13 cellular contexts compared by ENCODE assay signal in the genomic region with DNA sequence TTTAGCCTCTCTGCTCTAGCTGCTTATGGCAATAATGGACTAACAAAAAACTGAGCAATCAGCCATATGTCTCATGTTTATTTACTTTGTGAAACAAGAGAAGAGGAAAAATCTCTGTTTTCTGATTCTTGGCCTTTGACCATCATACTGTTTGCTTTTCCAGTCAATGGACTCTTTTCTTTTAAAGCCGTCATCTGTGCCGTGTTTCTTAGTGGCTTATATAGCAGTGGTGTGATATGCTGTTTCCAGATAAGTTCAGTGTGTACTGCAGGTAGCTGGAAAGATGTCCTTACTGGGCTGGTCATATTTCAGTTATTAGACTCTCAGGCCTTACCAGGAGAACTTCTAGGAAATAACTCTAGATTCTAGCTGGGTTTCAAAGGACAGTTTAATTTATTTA. TPM values are rescaled to one million over a fixed set of nuclear protein-coding genes. Genes with fewer than 3 reads are reported as not detected.
A peak's percentile ranks its signal among the peaks of the same experiment; 100 is the strongest.
DNase-seq lines count a peak whose midpoint lies in the region; ATAC-seq and TF ChIP-seq lines count a peak whose summit lies in the region.
"Had no signal": no experiment of that assay in that cellular context is flagged by ENCODE, and none has a peak within 500 bp of the region (broad histone marks: within the 10 kb centered on the region; RNA-seq: fewer than 3 reads in every experiment).

No MANE protein-coding gene starts in this region.

- no peaks in the 10 kb centered on the region for H3K27me3 ChIP-seq in right lobe of liver
- H3K27me3 ChIP-seq: BLaER1 treated with 17β-estradiol and CSF1 and Interleukin-3, amounts not matched to agents 10 nM and 100 nM had no signal

- H3K27ac ChIP-seq in VCaP: peak overlapping the region; percentile 52
- peak overlapping the region; percentile 76 to 89 (median 86) for H3K27ac ChIP-seq in right lobe of liver
- H3K27ac ChIP-seq: BLaER1 treated with 17β-estradiol and CSF1 and Interleukin-3, amounts not matched to agents 10 nM and 100 nM had no signal

- 0% methylated on average over 2 of the region's 2 CpGs for WGBS in right lobe of liver (ENCODE audit: insufficient coverage, low coverage, low lambda C conversion rate, missing lambda C conversion rate)

- no peaks in the 10 kb centered on the region for H3K36me3 ChIP-seq in right lobe of liver

- TF ChIP-seq CTCF in VCaP (conservative IDR thresholded peaks at IDR 0.05) (no peak), right lobe of liver (IDR thresholded peaks at IDR 0.05) (no peak)

- peaks cover 3% of the 10 kb centered on the region for H3K4me1 Mint-ChIP-seq in activated T-helper 2 cell treated with anti-CD3 and anti-CD28 coated beads, Interferon-gamma antibody, Interleukin-2, Interleukin-4, amounts not matched to agents 10 μg/mL and 5 μg/mL and 100 μg/mL, durations not matched to agents 14 hours and 24 hours and 36 hours (ENCODE audit: low read depth)

- TF ChIP-seq POLR2A in right lobe of liver (IDR thresholded peaks at IDR 0.05): peak; percentile 60

- no peaks in the 10 kb centered on the region for H3K27me3 Mint-ChIP-seq in activated T-helper 2 cell treated with anti-CD3 and anti-CD28 coated beads, Interferon-gamma antibody, Interleukin-2, Interleukin-4, amounts not matched to agents 10 μg/mL and 5 μg/mL and 100 μg/mL, durations not matched to agents 14 hours and 24 hours and 36 hours (ENCODE audit: low read depth)

- no peak overlapping the region for H3K4me3 ChIP-seq in right lobe of liver
- H3K4me3 ChIP-seq: BLaER1 treated with 17β-estradiol and CSF1 and Interleukin-3, amounts not matched to agents 10 nM and 100 nM had no signal

- H3K4me3 Mint-ChIP-seq in activated T-helper 2 cell treated with anti-CD3 and anti-CD28 coated beads, Interferon-gamma antibody, Interleukin-2, Interleukin-4, amounts not matched to agents 10 μg/mL and 5 μg/mL and 100 μg/mL, durations not matched to agents 14 hours and 24 hours and 36 hours (ENCODE audit: low read depth): no peak overlapping the region

- peaks cover 34% of the 10 kb centered on the region for H3K36me3 Mint-ChIP-seq in activated T-helper 2 cell treated with anti-CD3 and anti-CD28 coated beads, Interferon-gamma antibody, Interleukin-2, Interleukin-4, amounts not matched to agents 10 μg/mL and 5 μg/mL and 100 μg/mL, durations not matched to agents 14 hours and 24 hours and 36 hours (ENCODE audit: low read depth)

- DNase-seq in DMS53 (lab: John Stamatoyannopoulos, UW): peak; percentile 93
- DNase-seq in NCI-H1694 treated with DMSO at 0.1 percent for 48 hours (lab: John Stamatoyannopoulos, UW): peak; percentile 14
- DNase-seq in right lobe of liver: no peak
- no peak for DNase-seq in activated T-helper 2 cell treated with anti-CD3 and anti-CD28 coated beads, Interferon-gamma antibody, Interleukin-2, Interleukin-4, amounts not matched to agents 10 μg/mL and 5 μg/mL and 100 μg/mL, durations not matched to agents 14 hours and 24 hours and 36 hours (ENCODE audit: low spot score)
- DNase-seq: activated CD4-positive, alpha-beta T cell treated with anti-CD3 and anti-CD28 coated beads for 48 hours; activated effector memory CD4-positive, alpha-beta T cell treated with Interleukin-2 at 50 U/mL for 16 hours; left cardiac atrium; occipital lobe had no signal

- H3K27ac Mint-ChIP-seq in activated T-helper 2 cell treated with anti-CD3 and anti-CD28 coated beads, Interferon-gamma antibody, Interleukin-2, Interleukin-4, amounts not matched to agents 10 μg/mL and 5 μg/mL and 100 μg/mL, durations not matched to agents 14 hours and 24 hours and 36 hours: no peak overlapping the region

- no peaks in the 10 kb centered on the region for H3K9me3 ChIP-seq in right lobe of liver

- peaks cover 4% of the 10 kb centered on the region for H3K9me3 Mint-ChIP-seq in activated T-helper 2 cell treated with anti-CD3 and anti-CD28 coated beads, Interferon-gamma antibody, Interleukin-2, Interleukin-4, amounts not matched to agents 10 μg/mL and 5 μg/mL and 100 μg/mL, durations not matched to agents 14 hours and 24 hours and 36 hours

- peaks cover 0 to 34% (median 10%) of the 10 kb centered on the region in 4 donors for H3K4me1 ChIP-seq in right lobe of liver

- ATAC-seq in right lobe of liver: peak; percentile 91 to 97 (median 93)
- ATAC-seq in GM18868 (IDR thresholded peaks at IDR 0.05; ENCODE audit: unreplicated experiment): no peak
- ATAC-seq in HG03039 (IDR thresholded peaks at IDR 0.05; ENCODE audit: unreplicated experiment): no peak
- no peak for ATAC-seq in GM18519 (IDR thresholded peaks at IDR 0.05; ENCODE audit: low FRiP score, unreplicated experiment)
- ATAC-seq: left cardiac atrium had no signal

- intact Hi-C loops in right lobe of liver (cut with DNase I): no loop called here
- intact Hi-C loops in activated T-helper 2 cell treated with anti-CD3 and anti-CD28 coated beads, Interferon-gamma antibody, Interleukin-2, Interleukin-4, amounts not matched to agents 10 μg/mL and 5 μg/mL and 100 μg/mL, durations not matched to agents 14 hours and 24 hours and 36 hours (cut with micrococcal nuclease): no loop called here

RNA-seq across cellular contexts. Expression of a gene that starts 33.6 kb away (rescaled TPM):
- 1 to 10 TPM in 1 of 6 experiments, under 1 TPM in 5; 0.24 to 1.2 (median 0.52) TPM for total RNA-seq in right lobe of liver
- total RNA-seq in activated T-helper 2 cell treated with anti-CD3 and anti-CD28 coated beads, Interferon-gamma antibody, Interleukin-2, Interleukin-4, amounts not matched to agents 10 μg/mL and 5 μg/mL and 100 μg/mL, durations not matched to agents 14 hours and 24 hours and 36 hours: 0.09 and 0.46 TPM in 2 replicates

RNA-seq across cellular contexts. Expression of a gene that starts 43.6 kb away (rescaled TPM):
- total RNA-seq in right lobe of liver: 10 to 100 TPM in 5 of 6 experiments, 1 to 10 TPM in 1; 9.6 to 37.9 (median 17.8) TPM
- 8.2 and 9.2 TPM in 2 replicates for total RNA-seq in activated T-helper 2 cell treated with anti-CD3 and anti-CD28 coated beads, Interferon-gamma antibody, Interleukin-2, Interleukin-4, amounts not matched to agents 10 μg/mL and 5 μg/mL and 100 μg/mL, durations not matched to agents 14 hours and 24 hours and 36 hours

Comparison
In these comparisons a context has a peak if more than half of its experiments do, and no peak if none do; other contexts are left out.
1. DNase-seq: peak in DMS53 (single experiment) and NCI-H1694 treated with DMSO at 0.1 percent for 48 hours (single experiment); none in right lobe of liver (0 of 3) and activated T-helper 2 cell treated with anti-CD3 and anti-CD28 coated beads, Interferon-gamma antibody, Interleukin-2, Interleukin-4, amounts not matched to agents 10 μg/mL and 5 μg/mL and 100 μg/mL, durations not matched to agents 14 hours and 24 hours and 36 hours (single experiment).
2. ATAC-seq: peak in right lobe of liver (4 of 4); none in GM18868 (single experiment), HG03039 (single experiment) and GM18519 (single experiment).